Comparison of ENCODE assay signal across 9 cellular contexts in genomic region chrX:8748855-8749254, GRCh38. TPM values are rescaled to one million over a fixed set of nuclear protein-coding genes. Genes with fewer than 3 reads are reported as not detected.
DNase-seq lines count a peak whose midpoint lies in the region; ATAC-seq and TF ChIP-seq lines count a peak whose summit lies in the region.
"Had no signal": no experiment of that assay in that cellular context is flagged by ENCODE, and none has a peak within 500 bp of the region (broad histone marks: within the 10 kb centered on the region; RNA-seq: fewer than 3 reads in every experiment).

No MANE protein-coding gene starts in this region.

- H3K4me1 ChIP-seq in HCT116 (ENCODE audit: control insufficient read depth in 1 of 2, insufficient read depth in 2 of 2, low read length in 2 of 2) = no peaks in the 10 kb centered on the region
- no peaks in the 10 kb centered on the region for H3K4me1 ChIP-seq in RWPE2 (ENCODE audit: insufficient read depth, poor library complexity, severe bottlenecking)
- H3K4me1 ChIP-seq in upper lobe of right lung = no peaks in the 10 kb centered on the region

- no peaks in the 10 kb centered on the region for H3K27me3 ChIP-seq in HCT116 (ENCODE audit: insufficient read depth, low read length)
- H3K27me3 ChIP-seq in RWPE2 (ENCODE audit: insufficient read depth, poor library complexity, severe bottlenecking) = no peaks in the 10 kb centered on the region
- H3K27me3 ChIP-seq in upper lobe of right lung = no peaks in the 10 kb centered on the region

- ATAC-seq in HCT116 = no peak
- ATAC-seq in RWPE2 (ENCODE audit: low read depth) = peak; percentile 46; the same call in 1 of the 3 replicates
- ATAC-seq in upper lobe of right lung = peak; percentile 53
- ATAC-seq in HG02763 (IDR thresholded peaks at IDR 0.05; ENCODE audit: unreplicated experiment) = no peak

- H4K20me1 ChIP-seq in HCT116 (ENCODE audit: insufficient read depth) = no peaks in the 10 kb centered on the region

- H3K9me3 ChIP-seq in HCT116 (ENCODE audit: control insufficient read depth in 1 of 2, insufficient read depth in 1 of 2, low read depth in 1 of 2, low read length in 2 of 2) = no peaks in the 10 kb centered on the region
- H3K9me3 ChIP-seq in RWPE2 (ENCODE audit: severe bottlenecking) = no peaks in the 10 kb centered on the region
- no peaks in the 10 kb centered on the region for H3K9me3 ChIP-seq in upper lobe of right lung

- no TSS peak for BruUV-seq in HCT116 (replicated peaks; lab: Mats Ljungman, UMichigan)

- CTCF ChIA-PET in HCT116 (lab: Charles Lee) = no interaction called here

- H3K79me2 ChIP-seq in HCT116 (ENCODE audit: insufficient read depth, low read length) = no peaks in the 10 kb centered on the region

- H3K36me3 ChIP-seq in HCT116 (ENCODE audit: control insufficient read depth in 1 of 2, insufficient read depth in 2 of 2, low read length in 2 of 2) = no peaks in the 10 kb centered on the region
- no peaks in the 10 kb centered on the region for H3K36me3 ChIP-seq in RWPE2 (ENCODE audit: low read depth)
- H3K36me3 ChIP-seq in upper lobe of right lung = no peaks in the 10 kb centered on the region

- H3K9me2 ChIP-seq in HCT116 (ENCODE audit: insufficient read depth) = no peaks in the 10 kb centered on the region

- H3K9ac ChIP-seq in HCT116 (ENCODE audit: low read length) = no peak overlapping the region

- no peak overlapping the region for H3K4me2 ChIP-seq in HCT116 (ENCODE audit: low read length)

- POLR2A ChIA-PET in HCT116 (lab: Charles Lee) = no interaction called here

- no peak overlapping the region for H2AFZ ChIP-seq in HCT116 (ENCODE audit: low read depth, low read length, poor library complexity, severe bottlenecking)

- H3K27ac ChIP-seq in HCT116 (ENCODE audit: low read depth, low read length) (no peak overlapping the region), RWPE2 (ENCODE audit: poor library complexity, severe bottlenecking) (no peak overlapping the region), upper lobe of right lung (no peak overlapping the region)

- TF ChIP-seq RAD21 in HCT116 (IDR thresholded peaks at IDR 0.05; ENCODE audit: low read depth) = peak; percentile 21; the same call in 1 of the 2 replicates

- intact Hi-C loops in HCT116 (cut with micrococcal nuclease) (loop anchor here (5.0 to 10.0 kb wide), 2 partner anchors 1136 to 1368 kb away; no protein-coding TSS in a partner anchor), upper lobe of right lung (cut with DNase I) (no loop called here)

- RAD21 ChIA-PET in HCT116 (lab: Charles Lee; ENCODE audit: low non-redundant PET in 1 of 2, low total read pairs in 2 of 2, uncharacterized antibody in 2 of 2, unreplicated experiment in 2 of 2) = no interaction called here

- H3K4me3 ChIP-seq in HCT116 (replicated peaks in 1 of 2; ENCODE audit: low read depth in 1 of 2, low read length in 2 of 2) = no peak overlapping the region
- no peak overlapping the region for H3K4me3 ChIP-seq in RWPE2 (ENCODE audit: severe bottlenecking)
- H3K4me3 ChIP-seq in upper lobe of right lung = no peak overlapping the region

- TF ChIP-seq CTCF in HCT116 (IDR thresholded peaks at IDR 0.05 in 2 of 3, conservative IDR thresholded peaks at IDR 0.05 in 1 of 3; ENCODE audit: borderline replicate concordance in 1 of 3, insufficient read depth in 1 of 3, low read depth in 2 of 3, low read length in 2 of 3) (peak in 2 of 3 experiments; percentile 23 to 25; a peak in 2 of 6 replicates), RWPE2 (IDR thresholded peaks at IDR 0.05; ENCODE audit: poor library complexity, severe bottlenecking) (peak; percentile 61), upper lobe of right lung (IDR thresholded peaks at IDR 0.05) (peak; percentile 52)

- peak; percentile 52 for DNase-seq in GM03348 (ENCODE audit: low spot score)
- DNase-seq in HCT116 (ENCODE audit: low read depth, low spot score) = no peak
- DNase-seq in RWPE2 (ENCODE audit: low spot score) = no peak
- DNase-seq in germinal center (ENCODE audit: low spot score) = peak; percentile 6
- DNase-seq in upper lobe of right lung = no peak
- DNase-seq in ureter (ENCODE audit: low spot score) = no peak
- DNase-seq: naive B cell had no signal

- TF ChIP-seq POLR2A in HCT116 (IDR thresholded peaks at IDR 0.05; ENCODE audit: borderline replicate concordance, extremely low read depth, insufficient read depth, insufficient read length) = no peak

TF ChIP-seq in HCT116, 20 proteins besides CTCF, POLR2A, EP300 and RAD21:
- TF ChIP-seq SIN3A (IDR thresholded peaks at IDR 0.05; ENCODE audit: low read depth) = no peak
- TF ChIP-seq SP1 (IDR thresholded peaks at IDR 0.05; ENCODE audit: low read depth) = no peak
- no peak for TF ChIP-seq CEBPB (IDR thresholded peaks at IDR 0.05; ENCODE audit: low read depth)
- TF ChIP-seq YY1 (IDR thresholded peaks at IDR 0.05; ENCODE audit: extremely low read depth, insufficient replicate concordance, low read depth, low read length) = no peak
- no peak for TF ChIP-seq TCF7L2 (IDR thresholded peaks at IDR 0.05; ENCODE audit: borderline replicate concordance, extremely low read depth, insufficient read depth, insufficient read length)
- TF ChIP-seq EGR1 (IDR thresholded peaks at IDR 0.05; ENCODE audit: low read depth) = no peak
- TF ChIP-seq ELF1 (IDR thresholded peaks at IDR 0.05; ENCODE audit: borderline replicate concordance, low read depth) = no peak
- TF ChIP-seq EZH2phosphoT487 (IDR thresholded peaks at IDR 0.05; ENCODE audit: borderline replicate concordance) = no peak
- TF ChIP-seq SRF (IDR thresholded peaks at IDR 0.05; ENCODE audit: low read depth) = no peak
- no peak for TF ChIP-seq ZFX (IDR thresholded peaks at IDR 0.05)
- TF ChIP-seq FOSL1 (IDR thresholded peaks at IDR 0.05; ENCODE audit: low read depth) = no peak
- no peak for TF ChIP-seq CBX3 (IDR thresholded peaks at IDR 0.05; ENCODE audit: low read depth)

RNA-seq across cellular contexts. Expression of gene ANOS1, which starts 16.9 kb away (rescaled TPM):
- total RNA-seq in HCT116 (2021; ENCODE audit: unreplicated experiment) = 0.12 TPM
- not detected in 2 replicates for polyA plus RNA-seq in HCT116 (2012)
- 49.7 TPM for total RNA-seq in upper lobe of right lung
- total RNA-seq in ureter = 2.3 TPM

RNA-seq across cellular contexts. Expression of gene FAM9A, which starts 52.3 kb away (rescaled TPM):
- total RNA-seq in HCT116 (2021; ENCODE audit: unreplicated experiment) (not detected), upper lobe of right lung (not detected), ureter (not detected)
- polyA plus RNA-seq in HCT116 (2012) = not detected in 2 replicates
- total RNA-seq: T-helper 2 cell treated with Interferon-gamma antibody and Interleukin-4, amounts not matched to agents 100 ng/mL and 5 ng/mL, for 36 hours had no signal

Comparison
In these comparisons a context has a peak if more than half of its experiments do, and no peak if none do; other contexts are left out.
1. DNase-seq: peak in GM03348 (single experiment) and germinal center (single experiment); none in HCT116 (single experiment), RWPE2 (single experiment), upper lobe of right lung (single experiment) and ureter (single experiment).
2. ATAC-seq: peak in RWPE2 (single experiment) and upper lobe of right lung (single experiment); none in HCT116 (single experiment) and HG02763 (single experiment).
3. RNA of gene ANOS1, which starts 16.9 kb away (total RNA-seq): 49.7 TPM in upper lobe of right lung (single experiment); 2.3 TPM in ureter (single experiment) and 0.12 TPM in HCT116 (single experiment); every median in the first group is over 10 times any median in the second.
4. Peak in every context shown above with its lines, with median percentiles within 50 percentile points of each other: CTCF ChIP-seq.